23 cellular contexts compared by ENCODE assay signal in the genomic region with DNA sequence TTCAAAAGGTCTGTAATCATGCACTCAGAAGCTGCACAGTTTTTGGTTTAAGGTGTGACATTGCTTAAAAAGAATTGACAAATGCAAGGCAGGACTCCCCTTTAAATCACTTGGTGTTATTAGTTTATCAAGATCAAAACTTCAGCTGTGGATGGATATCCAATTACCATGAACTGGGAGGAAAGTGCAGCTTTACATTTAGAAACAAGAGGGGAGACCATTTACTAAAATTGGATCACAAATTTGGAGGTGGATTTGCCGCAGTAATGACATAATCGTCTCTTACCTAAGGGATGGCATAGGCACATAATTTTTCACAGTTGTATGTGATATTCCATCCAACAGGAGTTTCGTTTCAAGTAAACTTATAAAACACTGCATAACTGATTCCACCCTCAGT.
"Had no signal": no experiment of that assay in that cellular context is flagged by ENCODE, and none has a peak within 500 bp of the region (broad histone marks: within the 10 kb centered on the region; RNA-seq: fewer than 3 reads in every experiment).

No MANE protein-coding gene starts in this region.

- H3K36me3 Mint-ChIP-seq: immature natural killer cell; memory B cell; naive thymus-derived CD4-positive, alpha-beta T cell had no signal

- H3K27ac ChIP-seq: colonic mucosa, dorsolateral prefrontal cortex, esophagus muscularis mucosa, foreskin keratinocyte, gastroesophageal sphincter, heart left ventricle, hepatocyte, left lung, lower lobe of right lung had no signal

- H3K27me3 Mint-ChIP-seq: memory B cell; naive thymus-derived CD4-positive, alpha-beta T cell had no signal

- H3K4me1 Mint-ChIP-seq: immature natural killer cell; memory B cell; naive thymus-derived CD4-positive, alpha-beta T cell had no signal

- H3K4me3 Mint-ChIP-seq: immature natural killer cell; memory B cell; naive thymus-derived CD4-positive, alpha-beta T cell had no signal

- H3K79me2 ChIP-seq: hepatocyte had no signal

- H3K27ac Mint-ChIP-seq: immature natural killer cell; memory B cell; naive thymus-derived CD4-positive, alpha-beta T cell had no signal

- H3K4me3 ChIP-seq: colonic mucosa, dorsolateral prefrontal cortex, esophagus muscularis mucosa, gastroesophageal sphincter, heart left ventricle, hepatocyte, left lung, lower lobe of right lung had no signal

- DNase-seq: colonic mucosa; dermis blood vessel endothelial cell; dorsolateral prefrontal cortex; effector CD4-positive, alpha-beta T cell; effector memory CD4-positive, alpha-beta T cell; foreskin keratinocyte; heart left ventricle; hypothalamus; immature natural killer cell; islet precursor cell; left cardiac atrium; left lung; left ventricle myocardium superior; lower lobe of right lung; mesendoderm; midbrain; naive thymus-derived CD4-positive, alpha-beta T cell had no signal

- H2AFZ ChIP-seq: hepatocyte had no signal

- H3K36me3 ChIP-seq: colonic mucosa, esophagus muscularis mucosa, gastroesophageal sphincter, heart left ventricle, left lung, lower lobe of right lung had no signal

- H3K27me3 ChIP-seq: colonic mucosa, dorsolateral prefrontal cortex, esophagus muscularis mucosa, foreskin keratinocyte, gastroesophageal sphincter, heart left ventricle, hepatocyte, left lung had no signal

- H3K9me3 ChIP-seq: colonic mucosa, esophagus muscularis mucosa, gastroesophageal sphincter, lower lobe of right lung had no signal

- H3K4me2 ChIP-seq: hepatocyte had no signal

- H3K4me1 ChIP-seq: colonic mucosa, esophagus muscularis mucosa, foreskin keratinocyte, gastroesophageal sphincter, heart left ventricle, left lung, lower lobe of right lung had no signal

- FAIRE-seq: endothelial cell of umbilical vein, frontal cortex had no signal
